ENCODE assay signal across 1 cellular context in genomic region chr10:100370976-100371706, GRCh38.
TF ChIP-seq lines count a peak whose summit lies in the region.

No MANE protein-coding gene starts in this region.

TF ChIP-seq in K562, 482 proteins besides CTCF, POLR2A, EP300 and RAD21 (continued from another document and continues in another):
- no peak for TF ChIP-seq ZBTB34 (CRISPR knock-in tag; IDR thresholded peaks at IDR 0.05)
- no peak for TF ChIP-seq TRIM28 (IDR thresholded peaks at IDR 0.05)
- TF ChIP-seq MEF2A (IDR thresholded peaks at IDR 0.05; ENCODE audit: control insufficient read depth, low read depth, low read length): no peak
- TF ChIP-seq SRF (CRISPR knock-in tag; IDR thresholded peaks at IDR 0.05): no peak
- no peak for TF ChIP-seq PTRF (tag; IDR thresholded peaks at IDR 0.05)
- TF ChIP-seq CBFA2T2 (conservative IDR thresholded peaks at IDR 0.05): no peak
- no peak for TF ChIP-seq TFAM (CRISPR knock-in tag; conservative IDR thresholded peaks at IDR 0.05)
- TF ChIP-seq CBFB (CRISPR knock-in tag; IDR thresholded peaks at IDR 0.05): no peak
- TF ChIP-seq TRIM24 (IDR thresholded peaks at IDR 0.05): peak in 1 of 2 experiments; percentile 38; a peak in 1 of 4 replicates
- no peak for TF ChIP-seq RBM14 (IDR thresholded peaks at IDR 0.05; ENCODE audit: borderline replicate concordance, insufficient read depth, low read depth, low read length)
- no peak for TF ChIP-seq ZNF586 (CRISPR knock-in tag; conservative IDR thresholded peaks at IDR 0.05)
- TF ChIP-seq YBX1 (IDR thresholded peaks at IDR 0.05): no peak
- no peak for TF ChIP-seq ZNF274 (IDR thresholded peaks at IDR 0.05; ENCODE audit: borderline replicate concordance, low read depth, low read length)
- TF ChIP-seq POLR3G (IDR thresholded peaks at IDR 0.05; ENCODE audit: extremely low read depth, insufficient read length, insufficient replicate concordance): no peak
- peak; percentile 7; the same call in 1 of the 2 replicates for TF ChIP-seq CXXC5 (CRISPR knock-in tag; IDR thresholded peaks at IDR 0.05)
- no peak for TF ChIP-seq ZEB2 (IDR thresholded peaks at IDR 0.05)
- peak; percentile 33 for TF ChIP-seq PRDM10 (IDR thresholded peaks at IDR 0.05; ENCODE audit: partially characterized antibody)
- TF ChIP-seq ZKSCAN1 (IDR thresholded peaks at IDR 0.05; ENCODE audit: low read depth, low read length): no peak
- TF ChIP-seq FOSL1 (tag; conservative IDR thresholded peaks at IDR 0.05): peak; percentile 66
- TF ChIP-seq HNRNPK (IDR thresholded peaks at IDR 0.05; ENCODE audit: low read depth, low read length, poor library complexity, severe bottlenecking): no peak
- TF ChIP-seq ZNF57 (CRISPR knock-in tag; IDR thresholded peaks at IDR 0.05): no peak
- TF ChIP-seq CHD4 (IDR thresholded peaks at IDR 0.05; ENCODE audit: insufficient read depth, insufficient replicate concordance, low read depth, low read length, poor library complexity, severe bottlenecking): no peak
- no peak for TF ChIP-seq RBM17 (IDR thresholded peaks at IDR 0.05; ENCODE audit: borderline replicate concordance, low read depth, low read length)
- no peak for TF ChIP-seq ADNP (tag; IDR thresholded peaks at IDR 0.05)
- no peak for TF ChIP-seq TCFL5 (CRISPR knock-in tag; conservative IDR thresholded peaks at IDR 0.05)
- 0 out of 2 replicates have a peak, but pooled peaks have one; percentile 10 for TF ChIP-seq PHB2 (IDR thresholded peaks at IDR 0.05; ENCODE audit: low read depth)
- TF ChIP-seq ZMIZ1 (IDR thresholded peaks at IDR 0.05; ENCODE audit: low read depth in 2 of 2, low read length in 2 of 2): no peak
- TF ChIP-seq ATF1 (CRISPR knock-in tag; IDR thresholded peaks at IDR 0.05): no peak
- TF ChIP-seq ATF1 (tag; IDR thresholded peaks at IDR 0.05): peak; percentile 45; the same call in 1 of the 2 replicates
- TF ChIP-seq SMARCA5 (IDR thresholded peaks at IDR 0.05): no peak
- TF ChIP-seq, protein P1, sequence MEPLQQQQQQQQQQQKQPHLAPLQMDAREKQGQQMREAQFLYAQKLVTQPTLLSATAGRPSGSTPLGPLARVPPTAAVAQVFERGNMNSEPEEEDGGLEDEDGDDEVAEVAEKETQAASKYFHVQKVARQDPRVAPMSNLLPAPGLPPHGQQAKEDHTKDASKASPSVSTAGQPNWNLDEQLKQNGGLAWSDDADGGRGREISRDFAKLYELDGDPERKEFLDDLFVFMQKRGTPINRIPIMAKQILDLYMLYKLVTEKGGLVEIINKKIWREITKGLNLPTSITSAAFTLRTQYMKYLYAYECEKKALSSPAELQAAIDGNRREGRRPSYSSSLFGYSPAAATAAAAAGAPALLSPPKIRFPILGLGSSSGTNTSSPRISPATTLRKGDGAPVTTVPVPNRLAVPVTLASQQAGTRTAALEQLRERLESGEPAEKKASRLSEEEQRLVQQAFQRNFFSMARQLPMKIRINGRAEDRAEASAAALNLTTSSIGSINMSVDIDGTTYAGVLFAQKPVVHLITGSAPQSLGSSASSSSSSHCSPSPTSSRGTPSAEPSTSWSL (CRISPR knock-in tag; IDR thresholded peaks at IDR 0.05; ENCODE audit: borderline replicate concordance): no peak
- TF ChIP-seq ZBTB8A (IDR thresholded peaks at IDR 0.05; ENCODE audit: partially characterized antibody): no peak
- no peak for TF ChIP-seq ZNF354B (CRISPR knock-in tag; IDR thresholded peaks at IDR 0.05)
- TF ChIP-seq, protein P2, sequence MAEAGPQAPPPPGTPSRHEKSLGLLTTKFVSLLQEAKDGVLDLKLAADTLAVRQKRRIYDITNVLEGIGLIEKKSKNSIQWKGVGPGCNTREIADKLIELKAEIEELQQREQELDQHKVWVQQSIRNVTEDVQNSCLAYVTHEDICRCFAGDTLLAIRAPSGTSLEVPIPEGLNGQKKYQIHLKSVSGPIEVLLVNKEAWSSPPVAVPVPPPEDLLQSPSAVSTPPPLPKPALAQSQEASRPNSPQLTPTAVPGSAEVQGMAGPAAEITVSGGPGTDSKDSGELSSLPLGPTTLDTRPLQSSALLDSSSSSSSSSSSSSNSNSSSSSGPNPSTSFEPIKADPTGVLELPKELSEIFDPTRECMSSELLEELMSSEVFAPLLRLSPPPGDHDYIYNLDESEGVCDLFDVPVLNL (CRISPR knock-in tag; IDR thresholded peaks at IDR 0.05; ENCODE audit: low read depth): no peak
- no peak for TF ChIP-seq GMEB1 (CRISPR knock-in tag; IDR thresholded peaks at IDR 0.05)
- TF ChIP-seq PKNOX1 (IDR thresholded peaks at IDR 0.05): peak; percentile 56
- no peak for TF ChIP-seq ILK (tag; IDR thresholded peaks at IDR 0.05; ENCODE audit: borderline replicate concordance, low read depth)
- TF ChIP-seq SMC3 (conservative IDR thresholded peaks at IDR 0.05; ENCODE audit: insufficient read depth, low read depth, low read length): no peak
- TF ChIP-seq, protein P3, sequence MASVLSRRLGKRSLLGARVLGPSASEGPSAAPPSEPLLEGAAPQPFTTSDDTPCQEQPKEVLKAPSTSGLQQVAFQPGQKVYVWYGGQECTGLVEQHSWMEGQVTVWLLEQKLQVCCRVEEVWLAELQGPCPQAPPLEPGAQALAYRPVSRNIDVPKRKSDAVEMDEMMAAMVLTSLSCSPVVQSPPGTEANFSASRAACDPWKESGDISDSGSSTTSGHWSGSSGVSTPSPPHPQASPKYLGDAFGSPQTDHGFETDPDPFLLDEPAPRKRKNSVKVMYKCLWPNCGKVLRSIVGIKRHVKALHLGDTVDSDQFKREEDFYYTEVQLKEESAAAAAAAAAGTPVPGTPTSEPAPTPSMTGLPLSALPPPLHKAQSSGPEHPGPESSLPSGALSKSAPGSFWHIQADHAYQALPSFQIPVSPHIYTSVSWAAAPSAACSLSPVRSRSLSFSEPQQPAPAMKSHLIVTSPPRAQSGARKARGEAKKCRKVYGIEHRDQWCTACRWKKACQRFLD (CRISPR knock-in tag; IDR thresholded peaks at IDR 0.05): peak; percentile 53
- TF ChIP-seq LEF1 (IDR thresholded peaks at IDR 0.05): peak; percentile 87
- no peak for TF ChIP-seq ZNF444 (CRISPR knock-in tag; IDR thresholded peaks at IDR 0.05)
- TF ChIP-seq, protein P4, sequence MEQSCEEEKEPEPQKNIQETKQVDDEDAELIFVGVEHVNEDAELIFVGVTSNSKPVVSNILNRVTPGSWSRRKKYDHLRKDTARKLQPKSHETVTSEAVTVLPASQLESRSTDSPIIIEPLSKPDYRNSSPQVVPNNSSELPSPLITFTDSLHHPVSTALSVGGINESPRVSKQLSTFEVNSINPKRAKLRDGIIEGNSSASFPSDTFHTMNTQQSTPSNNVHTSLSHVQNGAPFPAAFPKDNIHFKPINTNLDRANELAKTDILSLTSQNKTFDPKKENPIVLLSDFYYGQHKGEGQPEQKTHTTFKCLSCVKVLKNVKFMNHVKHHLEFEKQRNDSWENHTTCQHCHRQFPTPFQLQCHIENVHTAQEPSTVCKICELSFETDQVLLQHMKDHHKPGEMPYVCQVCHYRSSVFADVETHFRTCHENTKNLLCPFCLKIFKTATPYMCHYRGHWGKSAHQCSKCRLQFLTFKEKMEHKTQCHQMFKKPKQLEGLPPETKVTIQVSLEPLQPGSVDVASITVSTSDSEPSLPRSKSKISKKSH (CRISPR knock-in tag; IDR thresholded peaks at IDR 0.05): no peak
- no peak for TF ChIP-seq TEAD1 (CRISPR knock-in tag; IDR thresholded peaks at IDR 0.05)
- no peak for TF ChIP-seq NEUROD1 (IDR thresholded peaks at IDR 0.05; ENCODE audit: borderline replicate concordance, low read depth, low read length, partially characterized antibody)
- no peak for TF ChIP-seq HIVEP1 (CRISPR knock-in tag; IDR thresholded peaks at IDR 0.05)
- no peak for TF ChIP-seq MTF1 (CRISPR knock-in tag; IDR thresholded peaks at IDR 0.05; ENCODE audit: borderline replicate concordance)
- TF ChIP-seq NCOA4 (IDR thresholded peaks at IDR 0.05; ENCODE audit: partially characterized antibody): no peak
- peak; percentile 11; the same call in 1 of the 2 replicates for TF ChIP-seq SMARCC2 (IDR thresholded peaks at IDR 0.05; ENCODE audit: low read depth)
- TF ChIP-seq GTF2F1 (IDR thresholded peaks at IDR 0.05; ENCODE audit: low read depth, low read length): no peak
- TF ChIP-seq RUNX1 (IDR thresholded peaks at IDR 0.05; ENCODE audit: low read depth): no peak
- no peak for TF ChIP-seq CAMTA2 (CRISPR knock-in tag; conservative IDR thresholded peaks at IDR 0.05)
- no peak; the same call in 1 of the 2 replicates for TF ChIP-seq RB1 (IDR thresholded peaks at IDR 0.05; ENCODE audit: low read depth)
- no peak for TF ChIP-seq ZNF551 (CRISPR knock-in tag; IDR thresholded peaks at IDR 0.05)
- TF ChIP-seq SUPT5H (IDR thresholded peaks at IDR 0.05): peak; percentile 50; the same call in 1 of the 2 replicates
- no peak for TF ChIP-seq NUFIP1 (IDR thresholded peaks at IDR 0.05; ENCODE audit: partially characterized antibody)
